21 cellular contexts compared by ENCODE assay signal in genomic region chrX:64321507-64321906, GRCh38.
A peak's percentile ranks its signal among the peaks of the same experiment; 100 is the strongest.
DNase-seq lines count a peak whose midpoint lies in the region; ATAC-seq, FAIRE-seq and TF ChIP-seq lines count a peak whose summit lies in the region.
"Had no signal": no experiment of that assay in that cellular context is flagged by ENCODE, and none has a peak within 500 bp of the region (broad histone marks: within the 10 kb centered on the region; RNA-seq: fewer than 3 reads in every experiment).

No MANE protein-coding gene starts in this region.

- TF ChIP-seq RAD21 in A549 (conservative IDR thresholded peaks at IDR 0.05 in 1 of 2, IDR thresholded peaks at IDR 0.05 in 1 of 2), result no peak

- H3K27me3 Mint-ChIP-seq in central memory CD8-positive, alpha-beta T cell, result no peaks in the 10 kb centered on the region
- H3K27me3 Mint-ChIP-seq: B cell; CD4-positive, alpha-beta T cell had no signal

- H3K36me3 ChIP-seq in adipocyte (ENCODE audit: control insufficient read depth, insufficient read depth, low read length, severe bottlenecking), result no peaks in the 10 kb centered on the region

- no peak for TF ChIP-seq POLR2A in A549 (IDR thresholded peaks at IDR 0.05; ENCODE audit: low read length)

- no peak overlapping the region for H3K4me3 ChIP-seq in A549
- H3K4me3 ChIP-seq in adipocyte (ENCODE audit: low read length), result peak overlapping the region; percentile 6
- H3K4me3 ChIP-seq: BLaER1 treated with 17β-estradiol and CSF1 and Interleukin-3, amounts not matched to agents 10 nM and 100 nM had no signal

- CTCF ChIA-PET in A549 (lab: Yijun Ruan, JAX), result interaction anchor here (0.9 kb wide), 1 partner anchor 76 kb away, joined by 4 read pairs; no protein-coding TSS in a partner anchor

- H3K27me3 ChIP-seq in adipocyte (replicated peaks; ENCODE audit: control insufficient read depth, insufficient read depth, low read length), result no peaks in the 10 kb centered on the region

- H3K9me3 Mint-ChIP-seq in central memory CD8-positive, alpha-beta T cell, result peaks cover 5% of the 10 kb centered on the region

- no peak overlapping the region for H3K4me3 Mint-ChIP-seq in central memory CD8-positive, alpha-beta T cell
- H3K4me3 Mint-ChIP-seq: B cell; CD4-positive, alpha-beta T cell; CD8-positive, alpha-beta T cell had no signal

- ATAC-seq in A549 (no peak), HG03432 (IDR thresholded peaks at IDR 0.05; ENCODE audit: unreplicated experiment) (no peak)
- no peak for ATAC-seq in central memory CD8-positive, alpha-beta T cell (replicated peaks; ENCODE audit: extremely low read depth, poor library complexity, severe bottlenecking)
- ATAC-seq: CD8-positive, alpha-beta T cell had no signal

- H3K27ac Mint-ChIP-seq in central memory CD8-positive, alpha-beta T cell (ENCODE audit: low read depth), result peak overlapping the region; percentile 22
- H3K27ac Mint-ChIP-seq: B cell; CD4-positive, alpha-beta T cell; CD8-positive, alpha-beta T cell had no signal

- H3K9me3 ChIP-seq in A549 (no peaks in the 10 kb centered on the region), adipocyte (ENCODE audit: control insufficient read depth, low read length) (peaks cover 41% of the 10 kb centered on the region)
- H3K9me3 ChIP-seq: Caco-2 had no signal

- H3K9ac ChIP-seq in adipocyte (ENCODE audit: low read length), result no peak overlapping the region
- H3K9ac ChIP-seq: BLaER1 treated with 17β-estradiol and CSF1 and Interleukin-3, amounts not matched to agents 10 nM and 100 nM had no signal

- no peaks in the 10 kb centered on the region for H3K4me1 ChIP-seq in A549
- H3K4me1 ChIP-seq in adipocyte (ENCODE audit: control insufficient read depth, insufficient read depth, low read length), result no peaks in the 10 kb centered on the region
- H3K4me1 ChIP-seq: BLaER1 treated with 17β-estradiol and CSF1 and Interleukin-3, amounts not matched to agents 10 nM and 100 nM; Caco-2 had no signal

- no peaks in the 10 kb centered on the region for H3K4me1 Mint-ChIP-seq in central memory CD8-positive, alpha-beta T cell
- H3K4me1 Mint-ChIP-seq: B cell had no signal

- FAIRE-seq in A549 (lab: Jason Lieb, UNC), result peak; percentile 63
- FAIRE-seq: D721Med, G401.6, GM12891, GM19239 had no signal

- DNase-seq in A549 (ENCODE audit: low read depth in 1 of 2, low spot score in 1 of 2) (no peak), adipocyte (ENCODE audit: low read depth) (no peak), NOMO-1 (lab: John Stamatoyannopoulos, UW; ENCODE audit: unreplicated experiment in 2 of 2) (no peak), ACHN (no peak)
- DNase-seq in central memory CD8-positive, alpha-beta T cell (ENCODE audit: low spot score in 2 of 2), result no peak
- DNase-seq: AML-193; Caco-2; Calu3; CD4-positive, alpha-beta T cell; CD8-positive, alpha-beta T cell; DMS79 treated with DMSO at 0.1 percent for 48 hours; GF-D8 had no signal

- in situ Hi-C loops in ACHN (cut with HindIII; ENCODE audit: low pct_ligation_motif_present, low pct_unique_long_range_greater_than_20kb, low sequenced_read_pairs), result no loop called here

- WGBS in A549 (ENCODE audit: missing lambda C conversion rate), result 11% methylated on average over 2 of the region's 2 CpGs

- peaks cover 18% of the 10 kb centered on the region for H3K36me3 Mint-ChIP-seq in central memory CD8-positive, alpha-beta T cell (ENCODE audit: insufficient read depth)

- no peak overlapping the region for H3K27ac ChIP-seq in A549
- H3K27ac ChIP-seq: 22Rv1; BLaER1 treated with 17β-estradiol and CSF1 and Interleukin-3, amounts not matched to agents 10 nM and 100 nM; C4-2B had no signal

- POLR2A ChIA-PET in A549 (lab: Yijun Ruan, JAX), result no interaction called here

- H3K4me2 ChIP-seq in A549, result no peak overlapping the region
- H3K4me2 ChIP-seq: BLaER1 treated with 17β-estradiol and CSF1 and Interleukin-3, amounts not matched to agents 10 nM and 100 nM had no signal

- no peak for TF ChIP-seq EP300 in A549 (IDR thresholded peaks at IDR 0.05)

- no peak for TF ChIP-seq CTCF in A549 (IDR thresholded peaks at IDR 0.05)

TF ChIP-seq in A549, 52 proteins besides CTCF, POLR2A, EP300 and RAD21:
- TF ChIP-seq SREBF2 (IDR thresholded peaks at IDR 0.05) (no peak), KDM5A (IDR thresholded peaks at IDR 0.05) (no peak), CBX8 (IDR thresholded peaks at IDR 0.05) (no peak), EHMT2 (IDR thresholded peaks at IDR 0.05; ENCODE audit: low read depth) (no peak), ZC3H11A (IDR thresholded peaks at IDR 0.05) (no peak), RCOR1 (IDR thresholded peaks at IDR 0.05; ENCODE audit: low read depth, low read length) (no peak), HDAC2 (IDR thresholded peaks at IDR 0.05) (no peak), ESRRA (IDR thresholded peaks at IDR 0.05; ENCODE audit: borderline replicate concordance, low read length) (no peak)
TF ChIP-seq in A549: peak in this region for 0.
